ENCODE assay signal across 8 cellular contexts in genomic region chr17:4739122-4740024, GRCh38. TPM values are rescaled to one million over a fixed set of nuclear protein-coding genes. Genes with fewer than 3 reads are reported as not detected.
DNase-seq lines count a peak whose midpoint lies in the region; ATAC-seq and TF ChIP-seq lines count a peak whose summit lies in the region.

Gene CXCL16 (minus strand): TSS chr17:4739928. CDS start chr17:4739339, 589 bp downstream.
Gene ZMYND15 (plus strand): TSS chr17:4739833. CDS start chr17:4740549, 716 bp downstream.

- H3K36me3 ChIP-seq in ectodermal cell (ENCODE audit: control insufficient read depth, insufficient read depth, low read length): no peaks in the 10 kb centered on the region
- peaks cover 0 to 8% of the 10 kb centered on the region in 2 donors for H3K36me3 ChIP-seq in lung (ENCODE audit: control insufficient read depth in 2 of 2, insufficient read depth in 2 of 2, low read length in 2 of 2)

- DNase-seq in EL (peak; percentile 49), HuH-7 (ENCODE audit: low spot score) (peak; percentile 46), lung (ENCODE audit: low spot score) (peak; percentile 63), SKM-1 treated with dmso at 0.1 percent for 144 hours (lab: John Stamatoyannopoulos, UW; ENCODE audit: unreplicated experiment) (no peak)
- DNase-seq in activated CD4-positive, alpha-beta T cell treated with anti-CD3 and anti-CD28 coated beads, Interleukin-2, amount 10 ng/mL, durations not matched to agents 7 days and 5 days: peak; percentile 51
- DNase-seq in stimulated activated CD8-positive, alpha-beta memory T cell treated with anti-CD3 and anti-CD28 coated beads, Interleukin-15, amount 100 ng/mL, for 4 hours (ENCODE audit: low read depth in 2 of 2): peak; percentile 20 to 43

- H3K27me3 ChIP-seq in ectodermal cell (ENCODE audit: control insufficient read depth, insufficient read depth, low read length, poor library complexity, severe bottlenecking) (peaks cover 87% of the 10 kb centered on the region), lung (ENCODE audit: control insufficient read depth, insufficient read depth) (no peaks in the 10 kb centered on the region)

- peak within 1 kb of the TSS; percentile 44 for H3K4me3 ChIP-seq in ectodermal cell (ENCODE audit: insufficient read depth, low read depth, low read length)
- peak within 1 kb of the TSS; percentile 72 for H3K4me3 ChIP-seq in lung

- WGBS in ectodermal cell, 2 experiments: 1% methylated on average over 100 of the region's 100 CpGs
- 0 to 1% methylated on average over 69 to 100 of the region's 100 CpGs for WGBS in lung, 2 donors

- peak within 1 kb of the TSS; percentile 87 for H3K27ac Mint-ChIP-seq in activated CD4-positive, alpha-beta T cell treated with anti-CD3 and anti-CD28 coated beads, Interleukin-2, amount 10 ng/mL, durations not matched to agents 7 days and 5 days

- TF ChIP-seq CTCF in lung (IDR thresholded peaks at IDR 0.05; ENCODE audit: control extremely low read depth, extremely low read depth): no peak

- H3K9me3 Mint-ChIP-seq in activated CD4-positive, alpha-beta T cell treated with anti-CD3 and anti-CD28 coated beads, Interleukin-2, amount 10 ng/mL, durations not matched to agents 7 days and 5 days: no peaks in the 10 kb centered on the region

- peak; percentile 66 for ATAC-seq in lung (ENCODE audit: insufficient read depth, low FRiP score)
- no peak for ATAC-seq in HG03457 (IDR thresholded peaks at IDR 0.05; ENCODE audit: unreplicated experiment)

- H3K27me3 Mint-ChIP-seq in activated CD4-positive, alpha-beta T cell treated with anti-CD3 and anti-CD28 coated beads, Interleukin-2, amount 10 ng/mL, durations not matched to agents 7 days and 5 days: peaks cover 40% of the 10 kb centered on the region

- no peaks in the 10 kb centered on the region for H3K4me1 ChIP-seq in ectodermal cell (ENCODE audit: control insufficient read depth, insufficient read depth, low read length)
- H3K4me1 ChIP-seq in lung (ENCODE audit: control insufficient read depth in 2 of 2, insufficient read depth in 2 of 2, low read length in 2 of 2): no peaks in the 10 kb centered on the region

- H3K36me3 Mint-ChIP-seq in activated CD4-positive, alpha-beta T cell treated with anti-CD3 and anti-CD28 coated beads, Interleukin-2, amount 10 ng/mL, durations not matched to agents 7 days and 5 days (ENCODE audit: low read depth): peaks cover 6% of the 10 kb centered on the region

- H3K9me3 ChIP-seq in ectodermal cell (ENCODE audit: control insufficient read depth, low read length) (no peaks in the 10 kb centered on the region), lung (ENCODE audit: control insufficient read depth in 2 of 2, insufficient read depth in 1 of 2, low read length in 1 of 2) (no peaks in the 10 kb centered on the region)

- H3K4me3 Mint-ChIP-seq in activated CD4-positive, alpha-beta T cell treated with anti-CD3 and anti-CD28 coated beads, Interleukin-2, amount 10 ng/mL, durations not matched to agents 7 days and 5 days: peak within 1 kb of the TSS; percentile 72

- peaks cover 24% of the 10 kb centered on the region for H3K4me1 Mint-ChIP-seq in activated CD4-positive, alpha-beta T cell treated with anti-CD3 and anti-CD28 coated beads, Interleukin-2, amount 10 ng/mL, durations not matched to agents 7 days and 5 days

- CTCF ChIA-PET in activated CD4-positive, alpha-beta T cell treated with anti-CD3 and anti-CD28 coated beads, Interleukin-2, amount 10 ng/mL, durations not matched to agents 7 days and 5 days (lab: Charles Lee): interaction anchor here (2.3 kb wide), 1 partner anchor 51 kb away, joined by 7 read pairs; no protein-coding TSS in a partner anchor

- no peak within 1 kb of the TSS for H3K27ac ChIP-seq in ectodermal cell (ENCODE audit: insufficient read depth, low read depth, low read length, poor library complexity, severe bottlenecking)
- peak within 1 kb of the TSS in 1 of 2 donors; percentile 81 for H3K27ac ChIP-seq in lung (ENCODE audit: low read depth in 1 of 2, low read length in 1 of 2)

- POLR2A ChIA-PET in activated CD4-positive, alpha-beta T cell treated with anti-CD3 and anti-CD28 coated beads, Interleukin-2, amount 10 ng/mL, durations not matched to agents 7 days and 5 days (lab: Charles Lee): no interaction called here

RNA-seq across cellular contexts. Expression of gene CXCL16, which starts in this region (rescaled TPM):
- 1 to 10 TPM in 1 of 2 experiments, under 1 TPM in 1; 0.94 to 1.6 TPM for total RNA-seq in activated CD4-positive, alpha-beta T cell treated with anti-CD3 and anti-CD28 coated beads, Interleukin-2, amount 10 ng/mL, durations not matched to agents 7 days and 5 days
- polyA plus RNA-seq in ectodermal cell (2013, experiment 1 of 4): 0.74 TPM
- polyA plus RNA-seq in ectodermal cell (2013, experiment 2 of 4): 0.12 TPM
- polyA plus RNA-seq in ectodermal cell (2013, experiment 3 of 4): 0.53 TPM
- polyA plus RNA-seq in ectodermal cell (2013, experiment 4 of 4): 0.49 TPM
- total RNA-seq in lung: 100 to 1,000 TPM in 1 of 2 donors, 10 to 100 TPM in 1; 32.7 to 139 TPM
- polyA plus RNA-seq in lung: 100 to 1,000 TPM in 1 of 2 donors, 10 to 100 TPM in 1; 82.3 to 252 TPM

RNA-seq across cellular contexts. Expression of gene ZMYND15, which starts in this region (rescaled TPM):
- total RNA-seq in activated CD4-positive, alpha-beta T cell treated with anti-CD3 and anti-CD28 coated beads, Interleukin-2, amount 10 ng/mL, durations not matched to agents 7 days and 5 days: under 1 TPM in 1 of 2 experiments, not detected in 1; 0.07 TPM
- polyA plus RNA-seq in ectodermal cell (2013, experiment 1 of 4): not detected
- polyA plus RNA-seq in ectodermal cell (2013, experiment 2 of 4): 0.14 TPM
- polyA plus RNA-seq in ectodermal cell (2013, experiment 3 of 4): 0.11 TPM
- polyA plus RNA-seq in ectodermal cell (2013, experiment 4 of 4): 0.20 TPM
- total RNA-seq in lung: 1 to 10 TPM; 2.3 to 9.0 TPM
- 1 to 10 TPM; 6.6 to 9.7 TPM for polyA plus RNA-seq in lung

Comparison
In these comparisons a context has a peak if more than half of its experiments do, and no peak if none do; other contexts are left out.
1. RNA of gene CXCL16 (total RNA-seq): 32.7 to 139 TPM in lung; 0.94 to 1.6 TPM in activated CD4-positive, alpha-beta T cell treated with anti-CD3 and anti-CD28 coated beads, Interleukin-2, amount 10 ng/mL, durations not matched to agents 7 days and 5 days; every median in the first group is over 10 times any median in the second.